ENCODE assay signal across 1 cellular context in genomic region chr1:156438278-156438987, GRCh38.
TF ChIP-seq lines count a peak whose summit lies in the region.

No MANE protein-coding gene starts in this region.

TF ChIP-seq in IMR-90, 13 proteins besides CTCF, POLR2A, EP300 and RAD21 (continued from another document):
- TF ChIP-seq MAFK (IDR thresholded peaks at IDR 0.05; ENCODE audit: low read depth, low read length) (no peak), CHD1 (IDR thresholded peaks at IDR 0.05; ENCODE audit: low read depth, low read length) (no peak), USF2 (IDR thresholded peaks at IDR 0.05; ENCODE audit: low read depth, low read length) (no peak), BHLHE40 (IDR thresholded peaks at IDR 0.05; ENCODE audit: low read depth, low read length) (no peak), CEBPB (IDR thresholded peaks at IDR 0.05; ENCODE audit: low read depth, low read length) (no peak)
